Comparison of ENCODE assay signal across 9 cellular contexts in the genomic region with DNA sequence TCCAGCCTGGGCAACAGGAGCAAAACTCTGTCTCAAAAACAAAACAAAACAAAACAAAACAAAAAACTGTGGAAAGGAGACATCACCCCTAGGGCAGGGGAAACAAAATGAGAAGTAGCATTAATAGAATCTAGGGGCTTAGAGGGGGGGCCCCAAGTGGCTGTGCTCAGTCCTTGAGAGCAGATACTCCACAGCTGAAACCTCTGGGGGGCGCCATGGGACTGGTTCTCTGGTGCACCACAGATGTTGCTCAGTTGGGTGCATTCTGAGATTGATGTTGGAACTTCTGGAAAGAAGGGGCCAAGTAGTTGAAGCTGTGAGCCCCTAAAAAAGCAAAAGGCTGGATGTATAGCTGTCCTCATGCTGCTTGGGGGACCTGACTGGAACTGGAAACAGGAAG. TPM values are rescaled to one million over a fixed set of nuclear protein-coding genes. Genes with fewer than 3 reads are reported as not detected.
DNase-seq lines count a peak whose midpoint lies in the region; ATAC-seq, FAIRE-seq and TF ChIP-seq lines count a peak whose summit lies in the region.
"Had no signal": no experiment of that assay in that cellular context is flagged by ENCODE, and none has a peak within 500 bp of the region (broad histone marks: within the 10 kb centered on the region; RNA-seq: fewer than 3 reads in every experiment).

No MANE protein-coding gene starts in this region.

- no peak for TF ChIP-seq POLR2A in K562 (conservative IDR thresholded peaks at IDR 0.05)

- no peak overlapping the region for H3K27ac ChIP-seq in CD8-positive, alpha-beta T cell (ENCODE audit: low read depth, low read length)
- H3K27ac ChIP-seq in K562 (ENCODE audit: extremely low read depth, low read depth, low read length) (no peak overlapping the region), small intestine (ENCODE audit: low read depth in 1 of 2, low read length in 1 of 2) (no peak overlapping the region)

- TF ChIP-seq RAD21 in K562 (CRISPR knock-in tag; conservative IDR thresholded peaks at IDR 0.05 in 1 of 2, IDR thresholded peaks at IDR 0.05 in 1 of 2) = no peak

- no CpG with 5 or more reads among the region's 1 CpG for WGBS in K562 (ENCODE audit: insufficient coverage, low coverage, missing lambda C conversion rate)
- WGBS in small intestine, 3 donors = 37 to 50% (median 40%) methylated on average over 1 of the region's 1 CpG

- H3K4me3 ChIP-seq in CD8-positive, alpha-beta T cell (ENCODE audit: low read depth, low read length) = no peak overlapping the region
- H3K4me3 ChIP-seq in K562 = no peak overlapping the region
- H3K4me3 ChIP-seq in small intestine (ENCODE audit: low read depth in 1 of 2, low read length in 2 of 2) = no peak overlapping the region

- H2AFZ ChIP-seq in K562 (ENCODE audit: low read depth, low read length) = no peak overlapping the region

- TF ChIP-seq EP300 in K562 (IDR thresholded peaks at IDR 0.05; ENCODE audit: low read length) = no peak

- peak; percentile 81 for ATAC-seq in CD8-positive, alpha-beta T cell
- ATAC-seq in K562 (peak; percentile 55; the same call in 1 of the 3 replicates), left lobe of liver (no peak), GM21529 (IDR thresholded peaks at IDR 0.05; ENCODE audit: unreplicated experiment) (no peak)

- TF ChIP-seq CTCF in CD8-positive, alpha-beta T cell (IDR thresholded peaks at IDR 0.05) = peak; percentile 32
- TF ChIP-seq CTCF in K562 (IDR thresholded peaks at IDR 0.05 in 2 of 3, conservative IDR thresholded peaks at IDR 0.05 in 1 of 3; ENCODE audit: insufficient read depth in 2 of 3, low read depth in 1 of 3, low read length in 3 of 3) = peak in 2 of 3 experiments; percentile 7 to 57; a peak in 2 of 6 replicates

- H3K9me3 ChIP-seq in CD8-positive, alpha-beta T cell (ENCODE audit: low read length) = no peaks in the 10 kb centered on the region
- H3K9me3 ChIP-seq in K562 (replicated peaks; ENCODE audit: control insufficient read depth, insufficient read depth, low read depth, low read length) (no peaks in the 10 kb centered on the region), small intestine (ENCODE audit: control insufficient read depth, low read depth) (no peaks in the 10 kb centered on the region)

- H3K4me1 Mint-ChIP-seq in CD8-positive, alpha-beta T cell (ENCODE audit: low read depth) = peaks cover 5% of the 10 kb centered on the region

- no peak overlapping the region for H3K27ac Mint-ChIP-seq in CD8-positive, alpha-beta T cell

- no peaks in the 10 kb centered on the region for H3K27me3 ChIP-seq in CD8-positive, alpha-beta T cell (ENCODE audit: insufficient read depth, low read length)
- H3K27me3 ChIP-seq in K562 (ENCODE audit: control insufficient read depth in 2 of 2, insufficient read depth in 2 of 2, low read length in 2 of 2) (no peaks in the 10 kb centered on the region), small intestine (ENCODE audit: control insufficient read depth in 2 of 2, insufficient read depth in 2 of 2, low read length in 2 of 2) (no peaks in the 10 kb centered on the region)

- H3K4me1 ChIP-seq in CD8-positive, alpha-beta T cell (ENCODE audit: insufficient read depth, low read length) = no peaks in the 10 kb centered on the region
- H3K4me1 ChIP-seq in K562 (replicated peaks in 1 of 2; ENCODE audit: control insufficient read depth in 2 of 2, insufficient read depth in 2 of 2, low read length in 2 of 2) = no peaks in the 10 kb centered on the region
- no peaks in the 10 kb centered on the region for H3K4me1 ChIP-seq in small intestine (ENCODE audit: control insufficient read depth in 2 of 2, insufficient read depth in 1 of 2, low read depth in 1 of 2, low read length in 1 of 2)

- no peak overlapping the region for H3K4me3 Mint-ChIP-seq in CD8-positive, alpha-beta T cell

- H3K79me2 ChIP-seq in K562 (ENCODE audit: control insufficient read depth, insufficient read depth, low read length) = no peaks in the 10 kb centered on the region

- CTCF ChIA-PET in CD8-positive, alpha-beta T cell (lab: Charles Lee) = interaction anchor here (0.9 to 4.3 kb wide), 5 partner anchors 11 to 207 kb away, joined by 3 to 15 read pairs (median 3); partner anchors contain the start of gene SYNE2
- CTCF ChIA-PET in K562 (lab: Yijun Ruan, JAX; ENCODE audit: low intra/inter-chr PET ratio) = no interaction called here

- no peak overlapping the region for H3K9ac ChIP-seq in K562 (ENCODE audit: insufficient read depth in 1 of 2, low read depth in 2 of 2, low read length in 2 of 2)

- POLR2A ChIA-PET in CD8-positive, alpha-beta T cell (lab: Charles Lee) = interaction anchor here (0.7 to 1.1 kb wide), 2 partner anchors 140 to 199 kb away, joined by 3 read pairs; partner anchors contain the start of gene WDR89
- POLR2A ChIA-PET in K562 (lab: Yijun Ruan, JAX) = no interaction called here

- intact Hi-C loops in CD8-positive, alpha-beta T cell (cut with DNase I, micrococcal nuclease) = no loop called here
- intact Hi-C loops in K562 (cut with micrococcal nuclease) = no loop called here

- no peaks in the 10 kb centered on the region for H3K9me1 ChIP-seq in K562 (ENCODE audit: control insufficient read depth, insufficient read depth, low read length)

- no peaks in the 10 kb centered on the region for H3K27me3 Mint-ChIP-seq in CD8-positive, alpha-beta T cell (ENCODE audit: low read depth)

- no peaks in the 10 kb centered on the region for H3K9me3 Mint-ChIP-seq in CD8-positive, alpha-beta T cell

- H4K20me1 ChIP-seq in K562 (replicated peaks; ENCODE audit: control insufficient read depth, insufficient read depth, low read length) = no peaks in the 10 kb centered on the region

- H3K4me2 ChIP-seq in K562 (ENCODE audit: insufficient read depth, low read length) = no peak overlapping the region

- H3K36me3 Mint-ChIP-seq in CD8-positive, alpha-beta T cell = no peaks in the 10 kb centered on the region

- H3K36me3 ChIP-seq in CD8-positive, alpha-beta T cell (ENCODE audit: insufficient read depth, low read length) = no peaks in the 10 kb centered on the region
- H3K36me3 ChIP-seq in K562 (ENCODE audit: control insufficient read depth, insufficient read depth, low read length) (no peaks in the 10 kb centered on the region), small intestine (ENCODE audit: control insufficient read depth in 2 of 2, insufficient read depth in 2 of 2, low read length in 2 of 2) (no peaks in the 10 kb centered on the region)

- peak; percentile 46 to 78 (median 75) for DNase-seq in CD8-positive, alpha-beta T cell
- DNase-seq in T-helper 1 cell (peak; percentile 26 to 63 (median 46)), K562 (ENCODE audit: extremely low read depth in 1 of 4, low spot score in 3 of 4) (peak in 1 of 4 experiments; percentile 8), small intestine (peak; percentile 31), left lobe of liver (ENCODE audit: low spot score) (no peak), cortex of kidney (lab: John Stamatoyannopoulos, UW) (no peak), epidermal melanocyte (ENCODE audit: insufficient read length, low spot score) (no peak)
- DNase-seq: occipital lobe had no signal

- BruUV-seq in K562 (replicated peaks; lab: Mats Ljungman, UMichigan) = no TSS peak

- in situ Hi-C loops in K562 (cut with MboI) = no loop called here

- no peak for FAIRE-seq in K562 (lab: Jason Lieb, UNC)
- FAIRE-seq in small intestine (lab: Jason Lieb, UNC) = no peak

TF ChIP-seq in K562, 482 proteins besides CTCF, POLR2A, EP300 and RAD21 (continues in another document):
- TF ChIP-seq ZNF3 (CRISPR knock-in tag; IDR thresholded peaks at IDR 0.05) = no peak
- no peak for TF ChIP-seq ZNF232 (CRISPR knock-in tag; IDR thresholded peaks at IDR 0.05)
- TF ChIP-seq MECOM (CRISPR knock-in tag; IDR thresholded peaks at IDR 0.05) = no peak
- no peak for TF ChIP-seq ZNF239 (CRISPR knock-in tag; IDR thresholded peaks at IDR 0.05)
- no peak for TF ChIP-seq ERF (CRISPR knock-in tag; IDR thresholded peaks at IDR 0.05)
- TF ChIP-seq MBD2 (IDR thresholded peaks at IDR 0.05; ENCODE audit: borderline replicate concordance, low read depth) = no peak
- TF ChIP-seq CREB3L1 (IDR thresholded peaks at IDR 0.05; ENCODE audit: borderline replicate concordance, low read depth) = no peak

RNA-seq across cellular contexts. Expression of gene SYNE2, which starts 11.8 kb away (rescaled TPM):
- total RNA-seq in CD8-positive, alpha-beta T cell = 10 to 100 TPM; 93.4 to 94.2 TPM
- 0.12 and 0.76 TPM in 2 replicates for total RNA-seq in K562 (2011; cell fraction: chromatin; rRNA removed; ENCODE audit: low replicate concordance)
- 0.17 and 0.92 TPM in 2 replicates for total RNA-seq in K562 (2011; cell fraction: nucleolus; rRNA removed)
- total RNA-seq in K562 (2011; cell fraction: nucleoplasm; rRNA removed) = 0.44 and 1.2 TPM in 2 replicates
- total RNA-seq in K562 (2014; rRNA removed) = 0.09 and 0.20 TPM in 2 replicates
- total RNA-seq in K562 (2014; rRNA removed; fragmentation: Illumina TruSeq; extraction: Trizol) = 0.11 and 0.38 TPM in 2 replicates
- total RNA-seq in K562 (2015; rRNA removed; fragmentation: Illumina TruSeq; extraction: Trizol) = 0.25 and 0.26 TPM in 2 replicates
- 0.53 and 0.81 TPM in 2 replicates for total RNA-seq in K562 (2021)
- polyA plus RNA-seq in K562 (2011; rRNA removed) = 0.06 and 0.23 TPM in 2 replicates
- polyA plus RNA-seq in K562 (2011; cell fraction: cytosol; rRNA removed) = 0.06 and 0.18 TPM in 2 replicates
- 0.07 and 0.18 TPM in 2 replicates for polyA plus RNA-seq in K562 (2011; cell fraction: nucleus; rRNA removed)
- polyA plus RNA-seq in K562 (2012) = 0.57 and 1.7 TPM in 2 replicates
- polyA plus RNA-seq in K562 (2014; fragmentation: Illumina TruSeq; extraction: Trizol) = 0.06 and 0.07 TPM in 2 replicates
- polyA plus RNA-seq in K562 (2014; fragmentation: Nextera tagmentation; extraction: Ambion mirVana) = under 1 TPM; 0.06 to 0.11 TPM
- 0.13 and 0.20 TPM in 2 replicates for polyA plus RNA-seq in K562 (2014; rRNA removed)
- polyA minus RNA-seq in K562 (2011; rRNA and poly(A)+ RNA removed) = 0.24 and 0.77 TPM in 2 replicates
- polyA minus RNA-seq in K562 (2011; cell fraction: cytosol; rRNA and poly(A)+ RNA removed) = 0.86 and 1.1 TPM in 2 replicates
- 0.22 and 0.27 TPM in 2 replicates for polyA minus RNA-seq in K562 (2011; cell fraction: nucleus; rRNA and poly(A)+ RNA removed)
- 10 to 100 TPM; 13.8 to 35.0 (median 30.9) TPM for polyA plus RNA-seq in small intestine
- total RNA-seq in left lobe of liver = 46.8 TPM

Comparison
In these comparisons a context has a peak if more than half of its experiments do, and no peak if none do; other contexts are left out.
1. ATAC-seq: peak in CD8-positive, alpha-beta T cell (single experiment) and K562 (single experiment); none in left lobe of liver (single experiment) and GM21529 (single experiment).
2. DNase-seq: peak in CD8-positive, alpha-beta T cell (7 of 7), T-helper 1 cell (5 of 5) and small intestine (single experiment); none in left lobe of liver (single experiment), cortex of kidney (single experiment) and epidermal melanocyte (single experiment).
3. RNA of gene SYNE2, which starts 11.8 kb away (total RNA-seq): 93.4 to 94.2 TPM in CD8-positive, alpha-beta T cell and 46.8 TPM in left lobe of liver (single experiment); 0.09 to 1.2 TPM in K562; every median in the first group is over 10 times any median in the second.